9 cellular contexts compared by ENCODE assay signal in the genomic region with DNA sequence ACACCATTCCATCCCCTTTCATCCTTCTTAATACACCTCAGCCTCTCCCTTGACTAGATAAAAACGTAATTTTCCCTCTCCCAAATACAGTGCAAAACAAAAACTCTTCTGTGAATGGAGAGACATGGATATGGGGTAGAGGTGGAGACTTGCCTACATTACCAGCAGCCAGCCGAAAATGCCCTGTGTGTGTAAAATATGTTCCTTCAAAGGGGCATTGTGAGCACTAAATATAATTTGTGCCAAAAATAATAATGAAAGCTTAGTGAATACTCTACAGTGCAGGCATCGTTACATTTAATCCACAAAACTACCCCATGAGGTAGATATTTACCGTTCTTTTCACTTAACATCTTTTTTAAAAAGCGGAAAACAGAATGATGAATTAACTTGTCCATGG. TPM values are rescaled to one million over a fixed set of nuclear protein-coding genes. Genes with fewer than 3 reads are reported as not detected.
DNase-seq lines count a peak whose midpoint lies in the region; ATAC-seq and TF ChIP-seq lines count a peak whose summit lies in the region.
"Had no signal": no experiment of that assay in that cellular context is flagged by ENCODE, and none has a peak within 500 bp of the region (broad histone marks: within the 10 kb centered on the region; RNA-seq: fewer than 3 reads in every experiment).

No MANE protein-coding gene starts in this region.

- peaks cover 16 to 32% of the 10 kb centered on the region in 2 experiments for H3K79me1 ChIP-seq in IMR-90 (ENCODE audit: low read depth in 1 of 2, low read length in 2 of 2)

- peaks cover 3% of the 10 kb centered on the region; the same call in 1 of the 2 replicates for H3K9me3 ChIP-seq in IMR-90 (ENCODE audit: control insufficient read depth, insufficient read depth, low read length)

- peak overlapping the region; percentile 98 for H2AFZ ChIP-seq in IMR-90 (replicated peaks; ENCODE audit: low read length, poor library complexity)

- no CpG with 5 or more reads among the region's 5 CpGs for whole genome bisulfite sequencing in IMR-90 (ENCODE audit: extremely low coverage in 2 of 2, insufficient read length in 1 of 2), 2 experiments

- ATAC-seq in IMR-90 (ENCODE audit: low read depth) (no peak), natural killer cell (no peak), HG03520 (IDR thresholded peaks at IDR 0.05; ENCODE audit: unreplicated experiment) (no peak), HG02852 (IDR thresholded peaks at IDR 0.05; ENCODE audit: unreplicated experiment) (no peak), HG03175 (IDR thresholded peaks at IDR 0.05; ENCODE audit: unreplicated experiment) (no peak)

- H3K4me1 ChIP-seq in IMR-90 (ENCODE audit: control insufficient read depth, insufficient read depth, low read length) = peaks cover 11% of the 10 kb centered on the region

- no TSS peak for BruUV-seq in IMR-90 (replicated peaks; lab: Mats Ljungman, UMichigan)

- CTCF ChIA-PET in AG04449 (lab: Yijun Ruan, JAX) = interaction anchor here (0.7 to 2.0 kb wide), 3 partner anchors 13 to 606 kb away, joined by 3 to 4 read pairs (median 3); no protein-coding TSS in a partner anchor
- CTCF ChIA-PET in IMR-90 (lab: Yijun Ruan, JAX) = interaction anchor here (0.6 kb wide), 1 partner anchor 759 kb away, joined by 3 read pairs; no protein-coding TSS in a partner anchor
- CTCF ChIA-PET in RWPE1 (lab: Yijun Ruan, JAX) = interaction anchor here (0.6 to 0.7 kb wide), 3 partner anchors 38 to 604 kb away, joined by 3 to 4 read pairs (median 3); no protein-coding TSS in a partner anchor

- peak overlapping the region; percentile 90 for H3K9ac ChIP-seq in IMR-90 (ENCODE audit: low read depth, low read length)

- peak overlapping the region; percentile 34 for H3K27ac Mint-ChIP-seq in chondrocyte (ENCODE audit: unreplicated experiment)
- peak overlapping the region; percentile 93 to 98 for H3K27ac Mint-ChIP-seq in natural killer cell

- peak overlapping the region; percentile 92; the same call in 1 of the 2 replicates for H3K56ac ChIP-seq in IMR-90 (ENCODE audit: extremely low read depth, insufficient read depth, low read length)

- no peaks in the 10 kb centered on the region for H3K9me1 ChIP-seq in IMR-90 (ENCODE audit: insufficient read depth, low read length)

- 0 out of 2 replicates have a peak overlapping the region, but pooled peaks have one; percentile 13 for H2BK20ac ChIP-seq in IMR-90 (ENCODE audit: low read depth, low read length)

- no peaks in the 10 kb centered on the region for H4K20me1 ChIP-seq in IMR-90 (ENCODE audit: insufficient read depth, low read length)

- H2BK120ac ChIP-seq in IMR-90 (ENCODE audit: low read depth, low read length) = peak overlapping the region; percentile 93

- H2BK15ac ChIP-seq in IMR-90 (ENCODE audit: low read depth, low read length) = no peak overlapping the region

- no peak overlapping the region for H2AK5ac ChIP-seq in IMR-90 (ENCODE audit: low read depth, low read length)

- H3K36me3 Mint-ChIP-seq in chondrocyte (ENCODE audit: low read depth) (peaks cover 17% of the 10 kb centered on the region), natural killer cell (peaks cover 13% of the 10 kb centered on the region)

- H3K27me3 Mint-ChIP-seq in chondrocyte (ENCODE audit: low read depth) = no peaks in the 10 kb centered on the region
- H3K27me3 Mint-ChIP-seq in natural killer cell (ENCODE audit: low read depth in 2 of 2) = peaks cover 22 to 23% of the 10 kb centered on the region in 2 donors

- no peak for TF ChIP-seq POLR2A in IMR-90 (IDR thresholded peaks at IDR 0.05; ENCODE audit: low read depth, low read length)

- H3K18ac ChIP-seq in IMR-90 (ENCODE audit: low read depth, low read length) = peak overlapping the region; percentile 63; the same call in 1 of the 2 replicates

- H2BK5ac ChIP-seq in IMR-90 (ENCODE audit: low read depth, low read length, poor library complexity, severe bottlenecking) = no peak overlapping the region

- TF ChIP-seq RAD21 in IMR-90 (IDR thresholded peaks at IDR 0.05; ENCODE audit: low read length) = no peak

- peak overlapping the region; percentile 87 to 97 for H4K8ac ChIP-seq in IMR-90 (ENCODE audit: low read depth in 2 of 2, low read length in 2 of 2)

- H3K4me3 Mint-ChIP-seq in chondrocyte (ENCODE audit: unreplicated experiment) (peak overlapping the region; percentile 98), natural killer cell (peak overlapping the region; percentile 90)

- no peak overlapping the region for H4K91ac ChIP-seq in IMR-90 (ENCODE audit: insufficient read depth, low read depth, low read length)

- H3K4me3 ChIP-seq in AG04449 (ENCODE audit: low read depth, low read length) = peak overlapping the region; percentile 77; the same call in 1 of the 2 replicates
- peak overlapping the region; percentile 68; the same call in 1 of the 2 replicates for H3K4me3 ChIP-seq in IMR-90 (ENCODE audit: insufficient read depth, low read depth, low read length)

- TF ChIP-seq CTCF in AG04449 (IDR thresholded peaks at IDR 0.05; ENCODE audit: insufficient read depth, low read length, missing control alignments) (no peak), IMR-90 (conservative IDR thresholded peaks at IDR 0.05; ENCODE audit: low read depth, low read length) (no peak), chondrocyte (IDR thresholded peaks at IDR 0.05) (no peak), natural killer cell (IDR thresholded peaks at IDR 0.05) (no peak), RWPE1 (conservative IDR thresholded peaks at IDR 0.05; ENCODE audit: low read depth) (no peak)

- H3K4me1 Mint-ChIP-seq in chondrocyte (ENCODE audit: low read depth) = peaks cover 44% of the 10 kb centered on the region
- peaks cover 47 to 48% of the 10 kb centered on the region in 2 donors for H3K4me1 Mint-ChIP-seq in natural killer cell

- POLR2A ChIA-PET in AG04449 (lab: Yijun Ruan, JAX) = no interaction called here
- POLR2A ChIA-PET in IMR-90 (lab: Charles Lee; ENCODE audit: unreplicated experiment) = no interaction called here
- POLR2A ChIA-PET in RWPE1 (lab: Yijun Ruan, JAX; ENCODE audit: low non-redundant PET) = interaction anchor here (0.9 to 1.4 kb wide), 2 partner anchors 38 to 42 kb away, joined by 3 read pairs; no protein-coding TSS in a partner anchor

- peaks cover 25% of the 10 kb centered on the region for H3K9me3 Mint-ChIP-seq in chondrocyte (ENCODE audit: low read depth)
- H3K9me3 Mint-ChIP-seq in natural killer cell = peaks cover 9 to 20% of the 10 kb centered on the region in 2 donors

- H3K27ac ChIP-seq in IMR-90 (ENCODE audit: insufficient read depth, low read length) = 0 out of 2 replicates have a peak overlapping the region, but pooled peaks have one; percentile 94
- H3K27ac ChIP-seq in RWPE1 = no peak overlapping the region

- H3K36me3 ChIP-seq in IMR-90 (ENCODE audit: control insufficient read depth, insufficient read depth, low read length) = no peaks in the 10 kb centered on the region

- H3K27me3 ChIP-seq in IMR-90 (ENCODE audit: control insufficient read depth, insufficient read depth, low read length) = no peaks in the 10 kb centered on the region

- peak overlapping the region; percentile 97 for H3K4ac ChIP-seq in IMR-90 (ENCODE audit: low read depth, low read length)

- in situ Hi-C loops in IMR-90 (cut with MboI; ENCODE audit: low sequenced_read_pairs) = no loop called here

- peak overlapping the region; percentile 91 for H3K4me2 ChIP-seq in IMR-90 (ENCODE audit: low read depth, low read length)

- DNase-seq in AG04449 (ENCODE audit: low read depth, low spot score) = no peak
- DNase-seq in IMR-90 = no peak
- DNase-seq in chondrocyte (ENCODE audit: low spot score) = no peak
- no peak for DNase-seq in natural killer cell
- DNase-seq in RWPE1 (ENCODE audit: low spot score) = no peak
- DNase-seq: erythroblast had no signal

- H4K5ac ChIP-seq in IMR-90 (ENCODE audit: low read depth, low read length) = peak overlapping the region; percentile 96

- dilution Hi-C loops in IMR-90 (cut with HindIII; ENCODE audit: low sequenced_read_pairs, unreplicated experiment) = no loop called here

- intact Hi-C loops in IMR-90 (cut with micrococcal nuclease) (no loop called here), natural killer cell (cut with micrococcal nuclease) (loop anchor here (5.0 kb wide), 1 partner anchor 626 kb away; a partner anchor contains a TSS)

- peak overlapping the region; percentile 97; the same call in 1 of the 2 replicates for H3K23ac ChIP-seq in IMR-90 (ENCODE audit: low read depth, low read length)

- H2AK9ac ChIP-seq in IMR-90 (replicated peaks; ENCODE audit: low read depth, low read length, poor library complexity) = no peak overlapping the region

- peak overlapping the region; percentile 96 for H3K14ac ChIP-seq in IMR-90 (replicated peaks; ENCODE audit: low read depth, low read length)

TF ChIP-seq in IMR-90, 13 proteins besides CTCF, POLR2A, EP300 and RAD21 (continues in another document):
- TF ChIP-seq, protein P1, sequence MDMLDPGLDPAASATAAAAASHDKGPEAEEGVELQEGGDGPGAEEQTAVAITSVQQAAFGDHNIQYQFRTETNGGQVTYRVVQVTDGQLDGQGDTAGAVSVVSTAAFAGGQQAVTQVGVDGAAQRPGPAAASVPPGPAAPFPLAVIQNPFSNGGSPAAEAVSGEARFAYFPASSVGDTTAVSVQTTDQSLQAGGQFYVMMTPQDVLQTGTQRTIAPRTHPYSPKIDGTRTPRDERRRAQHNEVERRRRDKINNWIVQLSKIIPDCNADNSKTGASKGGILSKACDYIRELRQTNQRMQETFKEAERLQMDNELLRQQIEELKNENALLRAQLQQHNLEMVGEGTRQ (IDR thresholded peaks at IDR 0.05; ENCODE audit: low read depth, low read length) = no peak
- TF ChIP-seq MAFK (IDR thresholded peaks at IDR 0.05; ENCODE audit: low read depth, low read length) = no peak
- TF ChIP-seq RFX5 (IDR thresholded peaks at IDR 0.05; ENCODE audit: low read depth, low read length) = no peak
- TF ChIP-seq CHD1 (IDR thresholded peaks at IDR 0.05; ENCODE audit: low read depth, low read length) = no peak
- TF ChIP-seq CEBPB (IDR thresholded peaks at IDR 0.05; ENCODE audit: low read depth, low read length) = no peak
- TF ChIP-seq RCOR1 (IDR thresholded peaks at IDR 0.05; ENCODE audit: insufficient replicate concordance, low read length) = no peak
- TF ChIP-seq MAZ (IDR thresholded peaks at IDR 0.05; ENCODE audit: borderline replicate concordance, low read depth, low read length) = no peak
- no peak for TF ChIP-seq NFE2L2 (IDR thresholded peaks at IDR 0.05; ENCODE audit: low read depth, low read length)
- no peak for TF ChIP-seq SMC3 (IDR thresholded peaks at IDR 0.05; ENCODE audit: low read depth, low read length)

RNA-seq across cellular contexts. Expression of a gene that starts 1.0 kb away (rescaled TPM):
- total RNA-seq in IMR-90 (2012; rRNA removed) (99.4 and 104 TPM in 2 replicates), chondrocyte (62.7 to 74.6 TPM (median 68.7 TPM) in 3 replicates), natural killer cell (10 to 100 TPM; 47.0 to 62.6 (median 51.9) TPM)
- polyA plus RNA-seq in IMR-90 (2012; rRNA removed) = 43.8 and 50.7 TPM in 2 replicates
- polyA plus RNA-seq in IMR-90 (2012; cell fraction: cytosol; rRNA removed) = 14.3 and 35.8 TPM in 2 replicates
- polyA plus RNA-seq in IMR-90 (2012; cell fraction: nucleus; rRNA removed; ENCODE audit: low replicate concordance) = 14.1 and 56.8 TPM in 2 replicates

RNA-seq across cellular contexts. Expression of a gene that starts 43.3 kb away (rescaled TPM):
- total RNA-seq in IMR-90 (2012; rRNA removed) (8.1 and 8.4 TPM in 2 replicates), chondrocyte (15.2 to 22.8 TPM (median 15.9 TPM) in 3 replicates), natural killer cell (not detected)
- 11.2 and 14.2 TPM in 2 replicates for polyA plus RNA-seq in IMR-90 (2012; rRNA removed)
- 16.5 and 30.3 TPM in 2 replicates for polyA plus RNA-seq in IMR-90 (2012; cell fraction: cytosol; rRNA removed)
- polyA plus RNA-seq in IMR-90 (2012; cell fraction: nucleus; rRNA removed; ENCODE audit: low replicate concordance) = 12.9 and 26.1 TPM in 2 replicates
